Comparison of ENCODE assay signal across 8 cellular contexts in genomic region chr1:32072622-32073386, GRCh38. TPM values are rescaled to one million over a fixed set of nuclear protein-coding genes. Genes with fewer than 3 reads are reported as not detected.
DNase-seq lines count a peak whose midpoint lies in the region; ATAC-seq and TF ChIP-seq lines count a peak whose summit lies in the region.

TMEM39B (plus strand) TSS chr1:32072939; CDS start chr1:32073048, 109 bp downstream.

- H3K23me2 ChIP-seq in H9 (ENCODE audit: insufficient read length, low read depth, low read length, poor library complexity, severe bottlenecking): peaks cover 9% of the 10 kb centered on the region

- no peak within 1 kb of the TSS for H2BK5ac ChIP-seq in H9 (ENCODE audit: insufficient read length, low read length)

- H3K27me3 Mint-ChIP-seq in H9 (ENCODE audit: low read depth): peaks cover 11% of the 10 kb centered on the region
- H3K27me3 Mint-ChIP-seq in natural killer cell treated with Interleukin-12 subunit alpha and Interleukin-12 subunit beta and Interleukin-15 and Interleukin-18, amount 100 ng/mL, for 72 hours: no peaks in the 10 kb centered on the region

- H3K18ac ChIP-seq in H9 (ENCODE audit: insufficient read length, low read depth, low read length): peak within 1 kb of the TSS; percentile 89

- DNase-seq in H9: peak; percentile 98
- DNase-seq in MG63: peak; percentile 95
- DNase-seq in SHP77 (lab: John Stamatoyannopoulos, UW): peak; percentile 98 to 99
- peak; percentile 89 for DNase-seq in activated T-helper 9 cell treated with anti-CD3 and anti-CD28 coated beads, Interleukin-2, amount 50 U/mL, for 16 hours (ENCODE audit: low read depth)
- DNase-seq in fibroblast of peridontal ligament (ENCODE audit: extremely low read depth): peak; percentile 91
- DNase-seq in natural killer cell treated with Interleukin-12 subunit alpha and Interleukin-12 subunit beta and Interleukin-15 and Interleukin-18, amount 100 ng/mL, for 72 hours (ENCODE audit: low spot score): peak; percentile 97
- peak; percentile 93 for DNase-seq in stimulated activated naive CD8-positive, alpha-beta T cell treated with anti-CD3 and anti-CD28 coated beads, Interleukin-15, Interleukin-2, amounts not matched to agents 100 U/mL and 50 U/mL, for 24 hours

- no peak; the same call in 2 of the 3 replicates for TF ChIP-seq CTCF in H9 (conservative IDR thresholded peaks at IDR 0.05)

- peak within 1 kb of the TSS; percentile 14 for H4K5ac ChIP-seq in H9 (ENCODE audit: insufficient read length, low read depth, low read length)

- no CpG with 5 or more reads among the region's 73 CpGs for WGBS in H9 (ENCODE audit: extremely low coverage, insufficient read length, low lambda C conversion rate)

- peaks cover 14 to 32% (median 23%) of the 10 kb centered on the region in 3 experiments for H3K36me3 Mint-ChIP-seq in H9 (ENCODE audit: insufficient read depth in 1 of 3, low read depth in 3 of 3)
- peaks cover 6% of the 10 kb centered on the region for H3K36me3 Mint-ChIP-seq in natural killer cell treated with Interleukin-12 subunit alpha and Interleukin-12 subunit beta and Interleukin-15 and Interleukin-18, amount 100 ng/mL, for 72 hours

- no peak within 1 kb of the TSS for H3K23ac ChIP-seq in H9 (ENCODE audit: insufficient read length, low read depth, low read length)

- peak; percentile 93 to 94 for ATAC-seq in natural killer cell treated with Interleukin-12 subunit alpha and Interleukin-12 subunit beta and Interleukin-15 and Interleukin-18, amount 100 ng/mL, for 72 hours
- ATAC-seq in stimulated activated naive CD8-positive, alpha-beta T cell treated with anti-CD3 and anti-CD28 coated beads, Interleukin-15, Interleukin-2, amounts not matched to agents 100 U/mL and 50 U/mL, for 24 hours: peak; percentile 93

- peak within 1 kb of the TSS; percentile 84 for H3K4me2 ChIP-seq in H9 (ENCODE audit: insufficient read depth, insufficient read length, low read length)

- H3K27ac Mint-ChIP-seq in H9: peak within 1 kb of the TSS; percentile 86 to 98 (median 98)
- peak within 1 kb of the TSS; percentile 81 to 89 for H3K27ac Mint-ChIP-seq in natural killer cell treated with Interleukin-12 subunit alpha and Interleukin-12 subunit beta and Interleukin-15 and Interleukin-18, amount 100 ng/mL, for 72 hours

- H3K56ac ChIP-seq in H9 (ENCODE audit: insufficient read length, low read depth, low read length): no peak within 1 kb of the TSS

- H3T11ph ChIP-seq in H9 (ENCODE audit: low read length): no peak within 1 kb of the TSS

- H2AK5ac ChIP-seq in H9 (ENCODE audit: insufficient read length, low read length): no peak within 1 kb of the TSS

- peak within 1 kb of the TSS; percentile 5 for H4K8ac ChIP-seq in H9 (replicated peaks; ENCODE audit: insufficient read length, low read depth, low read length)

- no peak within 1 kb of the TSS for H2BK120ac ChIP-seq in H9 (ENCODE audit: low read depth, low read length, poor library complexity, severe bottlenecking)

- no peaks in the 10 kb centered on the region for H3K79me1 ChIP-seq in H9 (ENCODE audit: insufficient read depth, low read depth, low read length, poor library complexity, severe bottlenecking)

- H3K79me2 ChIP-seq in H9 (ENCODE audit: insufficient read depth, low read length): no peaks in the 10 kb centered on the region; the same call in 1 of the 2 replicates

- H3K4me3 Mint-ChIP-seq in H9: peak within 1 kb of the TSS; percentile 86 to 92
- peak within 1 kb of the TSS; percentile 89 for H3K4me3 Mint-ChIP-seq in natural killer cell treated with Interleukin-12 subunit alpha and Interleukin-12 subunit beta and Interleukin-15 and Interleukin-18, amount 100 ng/mL, for 72 hours

- H2AFZ ChIP-seq in H9 (ENCODE audit: low read length): no peak within 1 kb of the TSS

- peak within 1 kb of the TSS; percentile 99 for H3K4me3 ChIP-seq in MG63

- no peak within 1 kb of the TSS for H3K4ac ChIP-seq in H9 (ENCODE audit: low read depth, low read length)

- 0 out of 2 replicates have a peak, but pooled peaks cover 1% of the 10 kb centered on the region for H3K36me3 ChIP-seq in ES-I3 (ENCODE audit: insufficient read depth, low read length)
- H3K36me3 ChIP-seq in MG63: peaks cover 21% of the 10 kb centered on the region

- H3K27ac ChIP-seq in H9 (ENCODE audit: insufficient read length, low read depth, low read length): peak within 1 kb of the TSS; percentile 33

- H3K9me3 ChIP-seq in ES-I3 (ENCODE audit: control insufficient read depth, insufficient read depth, low read length) (no peaks in the 10 kb centered on the region), H9 (ENCODE audit: control insufficient read depth, low read depth, low read length) (no peaks in the 10 kb centered on the region), MG63 (no peaks in the 10 kb centered on the region)

- peaks cover 16% of the 10 kb centered on the region for H3K4me1 ChIP-seq in ES-I3 (ENCODE audit: insufficient read depth, low read length)
- peaks cover 4% of the 10 kb centered on the region; the same call in 1 of the 2 replicates for H3K4me1 ChIP-seq in H9 (ENCODE audit: insufficient read depth, low read length)

- H4K20me1 ChIP-seq in H9 (ENCODE audit: control insufficient read depth, insufficient read depth, insufficient read length): no peaks in the 10 kb centered on the region

- no peak within 1 kb of the TSS for H2BK15ac ChIP-seq in H9 (ENCODE audit: low read depth, low read length)

- H2BK12ac ChIP-seq in H9 (ENCODE audit: insufficient read length, low read depth, low read length): no peak within 1 kb of the TSS

- H3K27me3 ChIP-seq in H9 (ENCODE audit: insufficient read depth, low read length): no peaks in the 10 kb centered on the region
- H3K27me3 ChIP-seq in MG63: no peaks in the 10 kb centered on the region

- H3K4me1 Mint-ChIP-seq in H9: peaks cover 22 to 29% of the 10 kb centered on the region in 2 experiments
- peaks cover 31 to 33% of the 10 kb centered on the region in 2 donors for H3K4me1 Mint-ChIP-seq in natural killer cell treated with Interleukin-12 subunit alpha and Interleukin-12 subunit beta and Interleukin-15 and Interleukin-18, amount 100 ng/mL, for 72 hours (ENCODE audit: low read depth in 2 of 2)

- H4K91ac ChIP-seq in H9 (ENCODE audit: insufficient read length, low read depth, low read length): no peak within 1 kb of the TSS

- no peak within 1 kb of the TSS for H2BK20ac ChIP-seq in H9 (ENCODE audit: low read depth, low read length, poor library complexity, severe bottlenecking)

- peak within 1 kb of the TSS; percentile 92 for H3K9ac ChIP-seq in ES-I3 (ENCODE audit: low read depth, low read length)
- peak within 1 kb of the TSS; percentile 83 for H3K9ac ChIP-seq in H9 (ENCODE audit: extremely low read depth, insufficient read length, low read length)

- H3K14ac ChIP-seq in H9 (ENCODE audit: insufficient read depth, low read length): peak within 1 kb of the TSS; percentile 92

- no peaks in the 10 kb centered on the region for H3K9me3 Mint-ChIP-seq in H9
- H3K9me3 Mint-ChIP-seq in natural killer cell treated with Interleukin-12 subunit alpha and Interleukin-12 subunit beta and Interleukin-15 and Interleukin-18, amount 100 ng/mL, for 72 hours: no peaks in the 10 kb centered on the region

RNA-seq across cellular contexts. Expression of gene TMEM39B, which starts in this region (rescaled TPM):
- 25.0 and 27.4 TPM in 2 replicates for total RNA-seq in H9 (2021)
- total RNA-seq in MG63 (2014; rRNA removed; shearing (Covaris generic); ENCODE audit: low replicate concordance): 7.3 and 13.0 TPM in 2 replicates
- total RNA-seq in natural killer cell treated with Interleukin-12 subunit alpha and Interleukin-12 subunit beta and Interleukin-15 and Interleukin-18, amount 100 ng/mL, for 72 hours: 10 to 100 TPM; 20.5 to 26.9 TPM

Comparison
In these comparisons a context has a peak if more than half of its experiments do, and no peak if none do; other contexts are left out.
1. Peak in every context shown above with its lines: DNase-seq, ATAC-seq, H3K4me3 ChIP-seq and H3K27ac ChIP-seq.